ENCODE assay signal across 20 cellular contexts in genomic region chr16:2085669-2086068, GRCh38. TPM values are rescaled to one million over a fixed set of nuclear protein-coding genes. Genes with fewer than 3 reads are reported as not detected.
DNase-seq lines count a peak whose midpoint lies in the region; ATAC-seq and TF ChIP-seq lines count a peak whose summit lies in the region.
"Had no signal": no experiment of that assay in that cellular context is flagged by ENCODE, and none has a peak within 500 bp of the region (broad histone marks: within the 10 kb centered on the region; RNA-seq: fewer than 3 reads in every experiment).

No MANE protein-coding gene starts in this region.

- H3K9me3 ChIP-seq in gastroesophageal sphincter, result no peaks in the 10 kb centered on the region
- H3K9me3 ChIP-seq: gastrocnemius medialis had no signal

- no peak for TF ChIP-seq CTCF in RWPE1 (conservative IDR thresholded peaks at IDR 0.05; ENCODE audit: low read depth)
- TF ChIP-seq CTCF in gastroesophageal sphincter (IDR thresholded peaks at IDR 0.05), result no peak

- H3K27me3 Mint-ChIP-seq in activated naive CD8-positive, alpha-beta T cell treated with anti-CD3 and anti-CD28 coated beads, Interleukin-2, amount 50 U/mL, for 24 hours, result no peaks in the 10 kb centered on the region
- H3K27me3 Mint-ChIP-seq: activated CD8-positive, alpha-beta memory T cell treated with anti-CD3 and anti-CD28 coated beads, Interleukin-2, amount 10 ng/mL, durations not matched to agents 7 days and 5 days; natural killer cell treated with Interleukin-12 subunit alpha and Interleukin-12 subunit beta and Interleukin-15 and Interleukin-18, amount 100 ng/mL, for 72 hours had no signal

- H3K36me3 Mint-ChIP-seq in activated naive CD8-positive, alpha-beta T cell treated with anti-CD3 and anti-CD28 coated beads, Interleukin-2, amount 50 U/mL, for 24 hours (ENCODE audit: low read depth), result peaks cover 2% of the 10 kb centered on the region
- H3K36me3 Mint-ChIP-seq: natural killer cell treated with Interleukin-12 subunit alpha and Interleukin-12 subunit beta and Interleukin-15 and Interleukin-18, amount 100 ng/mL, for 72 hours had no signal

- no peaks in the 10 kb centered on the region for H3K27me3 ChIP-seq in gastroesophageal sphincter
- H3K27me3 ChIP-seq: gastrocnemius medialis had no signal

- POLR2A ChIA-PET in RWPE1 (lab: Yijun Ruan, JAX; ENCODE audit: low non-redundant PET), result no interaction called here

- DNase-seq in A172 (ENCODE audit: low spot score) (peak; percentile 39), EH (ENCODE audit: low read depth) (peak; percentile 44), RWPE1 (ENCODE audit: low spot score) (no peak), SHP77 treated with DMSO at 0.1 percent for 48 hours (lab: John Stamatoyannopoulos, UW) (no peak)
- no peak for DNase-seq in activated naive CD8-positive, alpha-beta T cell treated with anti-CD3 and anti-CD28 coated beads, Interleukin-2, amount 50 U/mL, for 24 hours
- DNase-seq: activated CD4-positive, alpha-beta T cell treated with anti-CD3 and anti-CD28 coated beads for 4 hours; activated CD8-positive, alpha-beta memory T cell treated with anti-CD3 and anti-CD28 coated beads, Interleukin-2, amount 10 ng/mL, durations not matched to agents 7 days and 5 days; COR-L47; gastrocnemius medialis; left cardiac atrium; NCI-H1694 treated with DMSO at 0.1 percent for 48 hours; NCI-H446 treated with DMSO at 0.1 percent for 48 hours; RPMI8226; stimulated activated CD4-positive, alpha-beta T cell treated with anti-CD3 and anti-CD28 coated beads, Interleukin-2, amount 100 ng/mL, for 48 hours had no signal

- H3K27ac Mint-ChIP-seq in activated naive CD8-positive, alpha-beta T cell treated with anti-CD3 and anti-CD28 coated beads, Interleukin-2, amount 50 U/mL, for 24 hours, result no peak overlapping the region
- H3K27ac Mint-ChIP-seq: activated CD8-positive, alpha-beta memory T cell treated with anti-CD3 and anti-CD28 coated beads, Interleukin-2, amount 10 ng/mL, durations not matched to agents 7 days and 5 days; activated T-helper 2 cell treated with anti-CD3 and anti-CD28 coated beads, Interferon-gamma antibody, Interleukin-2, Interleukin-4, amounts not matched to agents 10 μg/mL and 5 μg/mL and 100 μg/mL, durations not matched to agents 14 hours and 24 hours and 36 hours; natural killer cell treated with Interleukin-12 subunit alpha and Interleukin-12 subunit beta and Interleukin-15 and Interleukin-18, amount 100 ng/mL, for 72 hours had no signal

- TF ChIP-seq EP300 in gastroesophageal sphincter (IDR thresholded peaks at IDR 0.05), result no peak

- no peaks in the 10 kb centered on the region for H3K4me1 Mint-ChIP-seq in activated naive CD8-positive, alpha-beta T cell treated with anti-CD3 and anti-CD28 coated beads, Interleukin-2, amount 50 U/mL, for 24 hours
- H3K4me1 Mint-ChIP-seq: activated CD8-positive, alpha-beta memory T cell treated with anti-CD3 and anti-CD28 coated beads, Interleukin-2, amount 10 ng/mL, durations not matched to agents 7 days and 5 days had no signal

- no peaks in the 10 kb centered on the region for H3K9me3 Mint-ChIP-seq in activated naive CD8-positive, alpha-beta T cell treated with anti-CD3 and anti-CD28 coated beads, Interleukin-2, amount 50 U/mL, for 24 hours
- H3K9me3 Mint-ChIP-seq: activated T-helper 2 cell treated with anti-CD3 and anti-CD28 coated beads, Interferon-gamma antibody, Interleukin-2, Interleukin-4, amounts not matched to agents 10 μg/mL and 5 μg/mL and 100 μg/mL, durations not matched to agents 14 hours and 24 hours and 36 hours; natural killer cell treated with Interleukin-12 subunit alpha and Interleukin-12 subunit beta and Interleukin-15 and Interleukin-18, amount 100 ng/mL, for 72 hours had no signal

- no CpG with 5 or more reads among the region's 14 CpGs for WGBS in gastroesophageal sphincter (ENCODE audit: low coverage in 1 of 2), 2 donors

- ATAC-seq in gastroesophageal sphincter (no peak), HG03175 (IDR thresholded peaks at IDR 0.05; ENCODE audit: unreplicated experiment) (no peak), HG03469 (IDR thresholded peaks at IDR 0.05; ENCODE audit: unreplicated experiment) (no peak)
- no peak for ATAC-seq in activated naive CD8-positive, alpha-beta T cell treated with anti-CD3 and anti-CD28 coated beads, Interleukin-2, amount 50 U/mL, for 24 hours
- ATAC-seq: activated CD8-positive, alpha-beta memory T cell treated with anti-CD3 and anti-CD28 coated beads, Interleukin-2, amount 10 ng/mL, durations not matched to agents 7 days and 5 days; gastrocnemius medialis; left cardiac atrium; natural killer cell treated with Interleukin-12 subunit alpha and Interleukin-12 subunit beta and Interleukin-15 and Interleukin-18, amount 100 ng/mL, for 72 hours had no signal

- peaks cover 0 to 30% (median 11%) of the 10 kb centered on the region in 3 donors for H3K4me1 ChIP-seq in gastroesophageal sphincter
- H3K4me1 ChIP-seq: parathyroid adenoma had no signal

- H3K4me3 ChIP-seq in gastroesophageal sphincter, result no peak overlapping the region
- H3K4me3 ChIP-seq: gastrocnemius medialis had no signal

- CTCF ChIA-PET in RWPE1 (lab: Yijun Ruan, JAX), result interaction anchor here (0.6 to 1.1 kb wide), 4 partner anchors 9 to 63 kb away, joined by 3 to 4 read pairs (median 3); no protein-coding TSS in a partner anchor

- no peak for TF ChIP-seq POLR2A in gastroesophageal sphincter (IDR thresholded peaks at IDR 0.05)

- H3K27ac ChIP-seq in RWPE1, result peak overlapping the region; percentile 57
- H3K27ac ChIP-seq in gastroesophageal sphincter, result peak overlapping the region in 3 of 4 donors; percentile 24 to 53 (median 50)
- H3K27ac ChIP-seq: gastrocnemius medialis, parathyroid adenoma had no signal

- H3K36me3 ChIP-seq in gastroesophageal sphincter, result peaks cover 0 to 100% of the 10 kb centered on the region in 2 donors

- no peak overlapping the region for H3K4me3 Mint-ChIP-seq in activated naive CD8-positive, alpha-beta T cell treated with anti-CD3 and anti-CD28 coated beads, Interleukin-2, amount 50 U/mL, for 24 hours
- H3K4me3 Mint-ChIP-seq: activated CD8-positive, alpha-beta memory T cell treated with anti-CD3 and anti-CD28 coated beads, Interleukin-2, amount 10 ng/mL, durations not matched to agents 7 days and 5 days; natural killer cell treated with Interleukin-12 subunit alpha and Interleukin-12 subunit beta and Interleukin-15 and Interleukin-18, amount 100 ng/mL, for 72 hours had no signal

RNA-seq across cellular contexts. Expression of gene TSC2, which starts 37.9 kb away (rescaled TPM):
- 46.3 and 47.7 TPM in 2 replicates for total RNA-seq in A172 (2014; rRNA removed; shearing (Covaris generic))
- total RNA-seq in gastroesophageal sphincter, result 10 to 100 TPM; 36.3 to 78.8 (median 54.6) TPM

RNA-seq across cellular contexts. Expression of gene NTHL1, which starts 38.0 kb away (rescaled TPM):
- total RNA-seq in A172 (2014; rRNA removed; shearing (Covaris generic)), result 67.8 and 77.4 TPM in 2 replicates
- total RNA-seq in gastroesophageal sphincter, result 10 to 100 TPM; 18.4 to 25.4 (median 21.6) TPM

RNA-seq across cellular contexts. Expression of gene PKD1, which starts 50.0 kb away (rescaled TPM):
- total RNA-seq in A172 (2014; rRNA removed; shearing (Covaris generic)), result 46.4 and 71.1 TPM in 2 replicates
- total RNA-seq in gastroesophageal sphincter, result 100 to 1,000 TPM; 181 to 492 (median 352) TPM

RNA-seq across cellular contexts. Expression of gene NHERF2, which starts 59.0 kb away (rescaled TPM):
- 124 and 154 TPM in 2 replicates for total RNA-seq in A172 (2014; rRNA removed; shearing (Covaris generic))
- total RNA-seq in gastroesophageal sphincter, result 100 to 1,000 TPM in 1 of 4 donors, 10 to 100 TPM in 3; 43.8 to 106 (median 63.8) TPM

Comparison
In these comparisons a context has a peak if more than half of its experiments do, and no peak if none do; other contexts are left out.
1. DNase-seq: peak in A172 (single experiment) and EH (single experiment); none in RWPE1 (single experiment), activated naive CD8-positive, alpha-beta T cell treated with anti-CD3 and anti-CD28 coated beads, Interleukin-2, amount 50 U/mL, for 24 hours (single experiment) and SHP77 treated with DMSO at 0.1 percent for 48 hours (single experiment).